ENCODE assay signal across 21 cellular contexts in the genomic region with DNA sequence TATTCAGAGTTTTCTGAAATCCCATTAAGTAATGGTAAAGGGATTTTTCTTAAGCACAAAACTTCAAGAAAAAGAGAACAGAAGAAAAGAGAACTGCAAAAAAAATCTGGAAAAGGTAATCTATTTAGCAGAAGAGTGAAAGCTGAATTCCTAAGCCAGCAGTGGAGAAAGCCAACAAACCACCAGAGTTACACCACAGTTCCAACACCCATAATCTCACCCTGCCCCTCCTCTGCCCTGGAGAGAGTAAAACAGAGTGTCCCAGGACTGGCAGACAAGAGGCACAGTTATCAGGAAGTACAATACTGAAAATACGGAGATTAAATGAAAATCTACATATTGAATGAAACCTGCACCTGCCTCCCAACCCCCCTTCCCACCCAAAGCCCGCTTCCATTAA. TPM values are rescaled to one million over a fixed set of nuclear protein-coding genes. Genes with fewer than 3 reads are reported as not detected.
DNase-seq lines count a peak whose midpoint lies in the region; TF ChIP-seq lines count a peak whose summit lies in the region.
"Had no signal": no experiment of that assay in that cellular context is flagged by ENCODE, and none has a peak within 500 bp of the region (broad histone marks: within the 10 kb centered on the region; RNA-seq: fewer than 3 reads in every experiment).

No MANE protein-coding gene starts in this region.

- no peaks in the 10 kb centered on the region for H3K27me3 Mint-ChIP-seq in brain
- H3K27me3 Mint-ChIP-seq: activated CD4-positive, alpha-beta T cell treated with anti-CD3 and anti-CD28 coated beads, Interleukin-2, amount 10 ng/mL, durations not matched to agents 7 days and 5 days had no signal

- no peak overlapping the region for H3K27ac ChIP-seq in thyroid gland
- H3K27ac ChIP-seq: foreskin keratinocyte, tibial nerve had no signal

- H3K27me3 ChIP-seq in thyroid gland = no peaks in the 10 kb centered on the region
- H3K27me3 ChIP-seq: foreskin keratinocyte, tibial nerve had no signal

- no peaks in the 10 kb centered on the region for H3K9me3 ChIP-seq in thyroid gland
- H3K9me3 ChIP-seq: tibial nerve had no signal

- no peaks in the 10 kb centered on the region for H3K9me3 Mint-ChIP-seq in brain
- H3K9me3 Mint-ChIP-seq: activated CD4-positive, alpha-beta T cell treated with anti-CD3 and anti-CD28 coated beads, Interleukin-2, amount 10 ng/mL, durations not matched to agents 7 days and 5 days had no signal

- H3K36me3 Mint-ChIP-seq in brain = peaks cover 75% of the 10 kb centered on the region

- TF ChIP-seq POLR2A in thyroid gland (IDR thresholded peaks at IDR 0.05) = no peak

- peaks cover 8 to 29% of the 10 kb centered on the region in 2 donors for H3K36me3 ChIP-seq in thyroid gland

- H3K4me3 Mint-ChIP-seq in brain = no peak overlapping the region
- H3K4me3 Mint-ChIP-seq: activated CD4-positive, alpha-beta T cell treated with anti-CD3 and anti-CD28 coated beads, Interleukin-2, amount 10 ng/mL, durations not matched to agents 7 days and 5 days had no signal

- no peaks in the 10 kb centered on the region for H3K4me1 ChIP-seq in thyroid gland
- H3K4me1 ChIP-seq: tibial nerve had no signal

- intact Hi-C loops in thyroid gland (cut with DNase I) = no loop called here

- peak overlapping the region in 3 of 5 experiments; percentile 31 to 69 (median 66) for H3K27ac Mint-ChIP-seq in brain
- H3K27ac Mint-ChIP-seq: activated CD4-positive, alpha-beta T cell treated with anti-CD3 and anti-CD28 coated beads, Interleukin-2, amount 10 ng/mL, durations not matched to agents 7 days and 5 days had no signal

- 95 to 97% methylated on average over 2 of the region's 2 CpGs for WGBS in thyroid gland, 2 donors

- peak; percentile 70 for DNase-seq in AG10803 (ENCODE audit: low read depth)
- peak; percentile 29 for DNase-seq in LHCN-M2 (ENCODE audit: low read depth)
- DNase-seq in myocyte (ENCODE audit: low read depth) = peak; percentile 43
- no peak for DNase-seq in middle frontal gyrus (ENCODE audit: extremely low spot score, low spot score)
- no peak for DNase-seq in thyroid gland
- no peak for DNase-seq in LoVo (ENCODE audit: low spot score)
- DNase-seq in stimulated activated naive CD4-positive, alpha-beta T cell (lab: John Stamatoyannopoulos, UW) = no peak
- DNase-seq: activated CD4-positive, alpha-beta T cell treated with anti-CD3 and anti-CD28 coated beads, Interleukin-2, amount 10 ng/mL, durations not matched to agents 7 days and 5 days; activated CD8-positive, alpha-beta memory T cell treated with anti-CD3 and anti-CD28 coated beads, Interleukin-2, amount 50 U/mL, for 48 hours; activated naive CD4-positive, alpha-beta T cell; COR-L47; foreskin keratinocyte; Karpas-422; kidney glomerular epithelial cell; NCI-H1417; NCI-H2107; NCI-H524 treated with DMSO at 0.1 percent for 48 hours; SHP77 treated with DMSO at 0.1 percent for 48 hours; stimulated activated CD4-positive, alpha-beta T cell treated with anti-CD3 and anti-CD28 coated beads, Interleukin-15, amount 100 ng/mL, for 24 hours had no signal

- TF ChIP-seq CTCF in AG10803 (conservative IDR thresholded peaks at IDR 0.05; ENCODE audit: low read length) = no peak
- TF ChIP-seq CTCF in brain (conservative IDR thresholded peaks at IDR 0.05) = no peak
- TF ChIP-seq CTCF in thyroid gland (IDR thresholded peaks at IDR 0.05) = no peak

- H3K4me3 ChIP-seq in AG10803 (ENCODE audit: low read length) = no peak overlapping the region
- no peak overlapping the region for H3K4me3 ChIP-seq in thyroid gland (replicated peaks in 1 of 3)
- H3K4me3 ChIP-seq: tibial nerve had no signal

- peaks cover 8% of the 10 kb centered on the region for H3K4me1 Mint-ChIP-seq in brain
- H3K4me1 Mint-ChIP-seq: activated CD4-positive, alpha-beta T cell treated with anti-CD3 and anti-CD28 coated beads, Interleukin-2, amount 10 ng/mL, durations not matched to agents 7 days and 5 days had no signal

RNA-seq across cellular contexts. Expression of a gene that starts 29.4 kb away (rescaled TPM):
- total RNA-seq in LHCN-M2 (2014; rRNA removed) (37.7 and 46.0 TPM in 2 replicates), myocyte (74.8 and 86.4 TPM in 2 replicates), thyroid gland (10 to 100 TPM; 46.4 to 98.0 (median 72.7) TPM)
- polyA plus RNA-seq in LHCN-M2 (2012) = 24.2 TPM
- 22.8 TPM for polyA plus RNA-seq in brain (ENCODE audit: insufficient read depth, low read depth, low replicate concordance)
- 53.2 TPM for polyA plus RNA-seq in myocyte (2012)

RNA-seq across cellular contexts. Expression of a gene that starts 53.9 kb away (rescaled TPM):
- total RNA-seq in LHCN-M2 (2014; rRNA removed) = 52.7 and 61.2 TPM in 2 replicates
- 73.3 TPM for polyA plus RNA-seq in LHCN-M2 (2012)
- 107 TPM for polyA plus RNA-seq in brain (ENCODE audit: insufficient read depth, low read depth, low replicate concordance)
- total RNA-seq in myocyte = 332 and 364 TPM in 2 replicates
- 158 TPM for polyA plus RNA-seq in myocyte (2012)
- total RNA-seq in thyroid gland = 10 to 100 TPM; 12.4 to 27.1 (median 17.2) TPM

Comparison
In these comparisons a context has a peak if more than half of its experiments do, and no peak if none do; other contexts are left out.
1. DNase-seq: peak in AG10803 (single experiment), LHCN-M2 (single experiment) and myocyte (single experiment); none in middle frontal gyrus (single experiment), thyroid gland (0 of 2), LoVo (single experiment) and stimulated activated naive CD4-positive, alpha-beta T cell (0 of 6).